In the genomic region with DNA sequence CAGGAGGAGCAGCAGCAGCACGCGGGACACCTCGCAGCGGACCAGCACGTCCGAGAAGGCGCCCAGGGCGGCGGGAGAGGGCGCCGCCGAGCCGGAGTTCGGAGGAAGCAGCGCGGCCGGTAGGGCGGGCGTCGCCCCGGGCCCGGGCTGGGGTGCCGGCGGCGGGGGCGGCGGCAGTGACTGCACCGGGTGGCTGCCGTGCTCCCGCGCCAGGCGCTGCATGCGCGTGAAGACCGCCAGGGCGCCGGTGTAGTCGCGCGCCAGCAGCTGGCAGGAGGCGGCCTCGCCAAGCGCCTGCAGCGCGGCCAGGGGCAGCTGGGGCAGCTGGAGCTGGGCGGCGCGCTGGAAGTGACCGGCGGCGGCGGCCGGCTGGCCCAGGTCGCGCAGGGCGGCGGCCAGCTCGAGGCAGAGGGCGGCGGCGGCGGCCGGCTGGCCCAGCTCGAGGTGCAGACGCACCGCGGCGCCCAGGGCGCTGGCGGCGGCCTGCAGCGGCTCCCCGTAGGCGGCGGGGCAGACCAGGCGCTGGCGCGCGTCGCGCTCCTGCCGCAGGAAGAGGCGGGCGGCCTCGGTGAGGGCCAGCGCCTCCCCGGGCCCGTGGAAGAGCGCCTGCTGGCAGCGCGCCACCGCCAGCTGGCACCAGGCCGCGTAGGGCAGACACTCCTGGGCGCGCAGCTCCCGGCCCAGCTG, we compare ENCODE assay signal across 8 cellular contexts. TPM values are rescaled to one million over a fixed set of nuclear protein-coding genes. Genes with fewer than 3 reads are reported as not detected.
DNase-seq lines count a peak whose midpoint lies in the region; ATAC-seq and TF ChIP-seq lines count a peak whose summit lies in the region.
"Not testable (repeated sequence)": the region's sequence is repeated elsewhere in the genome, so short reads cannot be mapped to it uniquely, and the experiment has no call there.

No MANE protein-coding gene starts in this region.

- POLR2A ChIA-PET in activated B cell treated with CpG ODN at 0.5 μM for 24 hours (lab: Charles Lee), result not testable (repeated sequence)

- TF ChIP-seq CTCF in activated B cell treated with CpG ODN at 0.5 μM for 24 hours (IDR thresholded peaks at IDR 0.05); heart left ventricle (IDR thresholded peaks at IDR 0.05); psoas muscle (IDR thresholded peaks at IDR 0.05): not testable (repeated sequence)

- not testable (repeated sequence) for H3K27me3 Mint-ChIP-seq in activated B cell treated with CpG ODN at 0.5 μM for 24 hours

- not testable (repeated sequence) for H3K4me1 ChIP-seq in heart left ventricle, psoas muscle

- peak; percentile 61 for ATAC-seq in GM18511 (IDR thresholded peaks at IDR 0.05; ENCODE audit: unreplicated experiment)
- ATAC-seq in GM19397 (IDR thresholded peaks at IDR 0.05; ENCODE audit: unreplicated experiment), result peak; percentile 69
- peak; percentile 60 for ATAC-seq in GM21737 (IDR thresholded peaks at IDR 0.05; ENCODE audit: unreplicated experiment)
- ATAC-seq in HG02970 (IDR thresholded peaks at IDR 0.05; ENCODE audit: low FRiP score, unreplicated experiment), result peak; percentile 58
- ATAC-seq in HG03378 (IDR thresholded peaks at IDR 0.05; ENCODE audit: unreplicated experiment), result peak; percentile 51
- ATAC-seq in activated B cell treated with CpG ODN at 0.5 μM for 24 hours (ENCODE audit: low read depth), result peak; percentile 59
- ATAC-seq in heart left ventricle, result peak; percentile 55 to 82 (median 78)
- peak; percentile 78 to 83 (median 80) for ATAC-seq in psoas muscle

- H3K4me3 Mint-ChIP-seq in activated B cell treated with CpG ODN at 0.5 μM for 24 hours, result not testable (repeated sequence)

- H3K36me3 ChIP-seq in heart left ventricle; psoas muscle (ENCODE audit: insufficient read depth in 1 of 2, low read depth in 1 of 2): not testable (repeated sequence)

- CTCF ChIA-PET in activated B cell treated with CpG ODN at 0.5 μM for 24 hours (lab: Charles Lee), result not testable (repeated sequence)

- not testable (repeated sequence) for H3K27me3 ChIP-seq in heart left ventricle; psoas muscle (ENCODE audit: insufficient read depth in 3 of 3, low read length in 2 of 3)

- WGBS in heart left ventricle, 4 donors, result no CpG with 5 or more reads among the region's 97 CpGs
- WGBS in psoas muscle, 3 donors, result no CpG with 5 or more reads among the region's 97 CpGs

- not testable (repeated sequence) for H3K4me1 Mint-ChIP-seq in activated B cell treated with CpG ODN at 0.5 μM for 24 hours

- DNase-seq in activated B cell treated with CpG ODN at 0.5 μM for 24 hours, heart left ventricle, psoas muscle: not testable (repeated sequence)

- not testable (repeated sequence) for TF ChIP-seq POLR2A in heart left ventricle (IDR thresholded peaks at IDR 0.05)

- H3K36me3 Mint-ChIP-seq in activated B cell treated with CpG ODN at 0.5 μM for 24 hours (ENCODE audit: low read depth), result not testable (repeated sequence)

- not testable (repeated sequence) for H3K4me3 ChIP-seq in heart left ventricle, psoas muscle

- H3K27ac ChIP-seq in heart left ventricle, psoas muscle: not testable (repeated sequence)

- H3K9me3 ChIP-seq in heart left ventricle, psoas muscle: not testable (repeated sequence)

- intact Hi-C loops in activated B cell treated with CpG ODN at 0.5 μM for 24 hours (cut with micrococcal nuclease); heart left ventricle (cut with DNase I); psoas muscle (cut with DNase I): not testable (repeated sequence)

- not testable (repeated sequence) for H3K27ac Mint-ChIP-seq in activated B cell treated with CpG ODN at 0.5 μM for 24 hours

- not testable (repeated sequence) for H3K9me3 Mint-ChIP-seq in activated B cell treated with CpG ODN at 0.5 μM for 24 hours

RNA-seq across cellular contexts. Expression of a gene that starts 0.5 kb away (rescaled TPM):
- 9.4 and 11.6 TPM in 2 replicates for total RNA-seq in activated B cell treated with CpG ODN at 0.5 μM for 24 hours
- total RNA-seq in heart left ventricle, result 10 to 100 TPM in 5 of 9 donors, 1 to 10 TPM in 3, not detected in 1; 5.4 to 22.3 (median 11.0) TPM
- polyA plus RNA-seq in heart left ventricle, result 1 to 10 TPM in 1 of 2 donors, not detected in 1; 3.3 TPM
- 1 to 10 TPM in 3 of 4 donors, under 1 TPM in 1; 0.27 to 6.8 (median 5.2) TPM for total RNA-seq in psoas muscle
- polyA plus RNA-seq in psoas muscle, result 1 to 10 TPM in 2 of 3 donors, under 1 TPM in 1; 0.04 to 4.0 (median 1.8) TPM
